ENCODE assay signal across 8 cellular contexts in genomic region chr2:218301176-218301819, GRCh38. TPM values are rescaled to one million over a fixed set of nuclear protein-coding genes. Genes with fewer than 3 reads are reported as not detected.
DNase-seq lines count a peak whose midpoint lies in the region; ATAC-seq, FAIRE-seq and TF ChIP-seq lines count a peak whose summit lies in the region.

No MANE protein-coding gene starts in this region.

- 2 to 4% methylated on average over 9 of the region's 9 CpGs for WGBS in pancreas, 2 donors
- 9 to 12% methylated on average over 9 of the region's 9 CpGs for WGBS in upper lobe of left lung, 2 donors

- no peak overlapping the region for H3K27ac ChIP-seq in pancreas
- no peak overlapping the region for H3K27ac ChIP-seq in upper lobe of left lung

- no peaks in the 10 kb centered on the region for H3K27me3 ChIP-seq in pancreas
- H3K27me3 ChIP-seq in upper lobe of left lung, result no peaks in the 10 kb centered on the region

- peak; percentile 79 to 98 (median 95) for ATAC-seq in pancreas
- ATAC-seq in upper lobe of left lung (ENCODE audit: low FRiP score in 2 of 2), result peak; percentile 93

- peak; percentile 93 for DNase-seq in DMS 273 (lab: John Stamatoyannopoulos, UW; ENCODE audit: unreplicated experiment)
- peak; percentile 73 for DNase-seq in H4 (ENCODE audit: low spot score)
- peak; percentile 94 for DNase-seq in NAMALWA (ENCODE audit: low spot score)
- peak; percentile 86 for DNase-seq in SIG-M5 treated with dmso at 0.1 percent for 504 hours (lab: John Stamatoyannopoulos, UW; ENCODE audit: unreplicated experiment)
- DNase-seq in activated T-helper 9 cell treated with anti-CD3 and anti-CD28 coated beads, Interleukin-2, amount 50 U/mL, for 16 hours (ENCODE audit: low read depth), result peak; percentile 73
- peak; percentile 84 for DNase-seq in globus pallidus (ENCODE audit: low spot score)
- peak; percentile 85 to 93 (median 86) for DNase-seq in pancreas
- DNase-seq in upper lobe of left lung, result peak in 1 of 2 donors; percentile 90

- TF ChIP-seq POLR2A in upper lobe of left lung (IDR thresholded peaks at IDR 0.05), result no peak

- TF ChIP-seq CTCF in pancreas (IDR thresholded peaks at IDR 0.05), result peak; percentile 84 to 99 (median 96)
- peak; percentile 94 to 98 (median 96) for TF ChIP-seq CTCF in upper lobe of left lung (IDR thresholded peaks at IDR 0.05)

- H3K4me1 ChIP-seq in pancreas (peaks cover 0 to 12% (median 6%) of the 10 kb centered on the region in 3 donors), upper lobe of left lung (peaks cover 0 to 12% (median 6%) of the 10 kb centered on the region in 4 donors)

- H3K36me3 ChIP-seq in pancreas (no peaks in the 10 kb centered on the region), upper lobe of left lung (no peaks in the 10 kb centered on the region)

- TF ChIP-seq EP300 in upper lobe of left lung (IDR thresholded peaks at IDR 0.05), result no peak

- no peak for FAIRE-seq in pancreas (lab: Jason Lieb, UNC)

- no peak overlapping the region for H3K4me3 ChIP-seq in pancreas
- H3K4me3 ChIP-seq in upper lobe of left lung, result no peak overlapping the region

- intact Hi-C loops in pancreas (cut with DNase I), result loop anchor here in 1 of 3 donors (5.0 kb wide), 1 partner anchor 51 kb away; no protein-coding TSS in a partner anchor

- H3K9me3 ChIP-seq in pancreas (no peaks in the 10 kb centered on the region), upper lobe of left lung (no peaks in the 10 kb centered on the region)

RNA-seq across cellular contexts. Expression of gene TMBIM1, which starts 9.0 kb away (rescaled TPM):
- 57.1 and 70.5 TPM in 2 replicates for total RNA-seq in H4 (2014; rRNA removed; shearing (Covaris generic))
- 100 to 1,000 TPM; 147 to 196 (median 170) TPM for total RNA-seq in pancreas
- 10 to 100 TPM; 56.6 to 84.1 TPM for polyA plus RNA-seq in pancreas
- 100 to 1,000 TPM; 112 to 359 (median 236) TPM for total RNA-seq in upper lobe of left lung

RNA-seq across cellular contexts. Expression of gene PNKD, which starts 31.0 kb away (rescaled TPM):
- 39.6 and 40.2 TPM in 2 replicates for total RNA-seq in H4 (2014; rRNA removed; shearing (Covaris generic))
- 10 to 100 TPM; 17.2 to 32.2 (median 21.4) TPM for total RNA-seq in pancreas
- polyA plus RNA-seq in pancreas, result 10 to 100 TPM; 48.9 to 89.1 TPM
- 100 to 1,000 TPM in 2 of 6 donors, 10 to 100 TPM in 4; 69.8 to 153 (median 87.2) TPM for total RNA-seq in upper lobe of left lung

RNA-seq across cellular contexts. Expression of gene AAMP, which starts 31.4 kb away (rescaled TPM):
- 120 and 187 TPM in 2 replicates for total RNA-seq in H4 (2014; rRNA removed; shearing (Covaris generic))
- total RNA-seq in pancreas (10 to 100 TPM; 34.0 to 51.8 (median 39.8) TPM), upper lobe of left lung (100 to 1,000 TPM in 4 of 6 donors, 10 to 100 TPM in 2; 67.1 to 168 (median 118) TPM)
- 10 to 100 TPM; 46.8 to 85.5 TPM for polyA plus RNA-seq in pancreas

RNA-seq across cellular contexts. Expression of gene GPBAR1, which starts 40.5 kb away (rescaled TPM):
- 0.37 TPM in 1 of 2 replicates, not detected in the other for total RNA-seq in H4 (2014; rRNA removed; shearing (Covaris generic))
- total RNA-seq in pancreas, result 1 to 10 TPM in 3 of 6 donors, under 1 TPM in 3; 0.12 to 1.8 (median 0.76) TPM
- 1 to 10 TPM; 2.1 to 2.3 TPM for polyA plus RNA-seq in pancreas
- 1 to 10 TPM in 5 of 6 donors, under 1 TPM in 1; 0.33 to 6.4 (median 4.1) TPM for total RNA-seq in upper lobe of left lung

RNA-seq across cellular contexts. Expression of gene CATIP, which starts 55.4 kb away (rescaled TPM):
- not detected in 2 replicates for total RNA-seq in H4 (2014; rRNA removed; shearing (Covaris generic))
- total RNA-seq in pancreas, result 1 to 10 TPM in 3 of 6 donors, under 1 TPM in 3; 0.64 to 2.7 (median 1.0) TPM
- polyA plus RNA-seq in pancreas, result 1 to 10 TPM; 4.5 to 7.3 TPM
- total RNA-seq in upper lobe of left lung, result 1 to 10 TPM in 5 of 6 donors, under 1 TPM in 1; 0.77 to 8.5 (median 4.3) TPM
